In genomic region chr21:45381865-45382697, GRCh38 we compare ENCODE assay signal across 1 cellular context.
TF ChIP-seq lines count a peak whose summit lies in the region.

No MANE protein-coding gene starts in this region.

TF ChIP-seq in HEK293T, 16 proteins besides CTCF, POLR2A, EP300 and RAD21 (continued from another document):
- TF ChIP-seq SP1 (IDR thresholded peaks at IDR 0.05) (no peak), BHLHE40 (IDR thresholded peaks at IDR 0.05; ENCODE audit: borderline replicate concordance) (no peak)
TF ChIP-seq in HEK293T: peak in this region for 0.
